In the genomic region with DNA sequence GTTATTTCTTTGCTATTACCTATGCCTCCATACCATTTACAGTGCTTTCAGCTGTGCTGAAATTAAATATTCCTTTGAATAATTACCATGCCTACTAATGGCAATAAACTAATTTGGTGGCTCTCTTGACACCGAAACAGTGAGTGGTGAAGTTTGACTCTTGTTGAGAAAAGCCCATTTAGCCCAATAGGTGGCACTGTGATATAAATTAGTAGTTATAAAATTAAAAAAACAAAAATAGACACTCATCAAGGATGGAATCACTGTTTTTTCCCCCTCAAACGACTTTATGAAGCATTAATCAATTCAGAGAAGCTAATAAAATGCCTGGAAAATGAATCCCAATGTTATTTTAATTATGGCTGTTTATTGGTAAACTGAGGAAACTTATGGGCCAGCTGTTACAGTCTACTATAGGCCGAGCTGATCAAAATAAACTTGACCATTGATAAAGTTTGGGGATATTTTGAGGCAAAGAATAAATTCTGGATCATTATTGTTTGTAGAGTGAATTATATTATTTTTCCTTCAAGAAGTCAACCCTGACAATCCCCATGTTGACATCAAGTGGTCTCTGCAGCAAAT, we compare ENCODE assay signal across 8 cellular contexts.
A peak's percentile ranks its signal among the peaks of the same experiment; 100 is the strongest.
DNase-seq lines count a peak whose midpoint lies in the region; ATAC-seq and TF ChIP-seq lines count a peak whose summit lies in the region.

No MANE protein-coding gene starts in this region.

- H3K27me3 ChIP-seq in AG04450 (ENCODE audit: control insufficient read depth, insufficient read depth, low read length) = no peaks in the 10 kb centered on the region

- no peak overlapping the region for H3K4me3 ChIP-seq in AG04450 (ENCODE audit: low read depth, low read length)

- DNase-seq in AG04450 (ENCODE audit: low read depth, low spot score) (no peak), HCEC 1CT (peak; percentile 13), SHP77 treated with DMSO at 0.1 percent for 48 hours (lab: John Stamatoyannopoulos, UW) (peak; percentile 23), inferior parietal cortex (ENCODE audit: extremely low spot score) (peak; percentile 36), 8988T (no peak), islet precursor cell (no peak)

- ATAC-seq in HG02840 (IDR thresholded peaks at IDR 0.05; ENCODE audit: low FRiP score, unreplicated experiment) (no peak), GM21619 (IDR thresholded peaks at IDR 0.05; ENCODE audit: unreplicated experiment) (no peak)

- TF ChIP-seq CTCF in AG04450 (IDR thresholded peaks at IDR 0.05; ENCODE audit: low read depth, low read length) = peak; percentile 56

- no peaks in the 10 kb centered on the region for H3K9me3 ChIP-seq in AG04450 (ENCODE audit: control insufficient read depth, insufficient read depth, low read length)

- CTCF ChIA-PET in AG04450 (lab: Charles Lee) = interaction anchor here (0.7 to 3.4 kb wide), 7 partner anchors 10 to 1496 kb away, joined by 3 to 34 read pairs (median 3); no protein-coding TSS in a partner anchor

- POLR2A ChIA-PET in AG04450 (lab: Yijun Ruan, JAX) = no interaction called here

- H3K27ac ChIP-seq in AG04450 (ENCODE audit: low read depth, low read length) = no peak overlapping the region

Comparison
In these comparisons a context has a peak if more than half of its experiments do, and no peak if none do; other contexts are left out.
1. DNase-seq: peak in HCEC 1CT (single experiment), SHP77 treated with DMSO at 0.1 percent for 48 hours (single experiment) and inferior parietal cortex (single experiment); none in AG04450 (single experiment), 8988T (single experiment) and islet precursor cell (single experiment).